In the genomic region with DNA sequence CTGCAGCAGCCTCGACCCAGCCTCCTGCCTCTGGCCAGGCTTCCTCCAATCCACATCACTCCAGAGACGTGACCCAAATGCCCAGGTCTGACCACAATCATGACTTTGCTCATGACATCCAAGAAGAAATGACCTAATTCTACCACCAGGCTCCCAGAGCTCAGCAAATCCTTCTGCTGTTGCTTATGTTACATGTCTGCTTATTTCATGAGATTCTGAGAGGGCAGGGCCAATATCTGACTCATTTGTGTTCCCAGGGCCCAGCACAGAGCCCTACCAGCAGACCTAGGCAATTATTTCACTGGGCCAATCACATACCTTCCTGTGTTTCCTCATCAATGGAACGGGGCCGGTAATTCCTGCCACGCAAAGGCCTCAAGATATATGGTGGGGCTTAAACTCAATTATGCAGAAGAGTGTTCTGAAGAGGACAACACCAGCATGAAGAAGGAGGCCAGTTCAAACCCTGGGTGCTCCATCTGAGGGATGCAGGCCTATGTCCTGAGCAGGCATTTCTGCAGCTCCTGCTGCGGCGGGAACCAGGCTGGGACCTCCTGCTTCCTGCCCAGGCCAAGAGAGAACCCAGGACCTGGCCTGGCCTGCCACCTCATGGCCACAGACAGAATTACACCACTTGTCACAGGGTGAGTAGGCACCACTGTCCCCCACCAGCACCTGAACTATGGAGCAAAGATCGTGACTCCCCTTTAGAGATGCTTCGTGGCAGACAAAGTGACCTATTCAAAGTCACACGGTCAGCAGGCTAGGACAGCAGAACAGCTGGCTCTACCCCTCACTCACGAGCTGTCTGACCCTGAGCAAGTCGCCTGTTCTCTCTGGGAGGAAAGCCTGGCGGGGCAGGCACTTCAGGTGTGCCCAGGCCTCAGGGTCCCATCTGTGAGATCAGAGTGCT, we compare ENCODE assay signal across 8 cellular contexts. TPM values are rescaled to one million over a fixed set of nuclear protein-coding genes. Genes with fewer than 3 reads are reported as not detected.
DNase-seq lines count a peak whose midpoint lies in the region; ATAC-seq and TF ChIP-seq lines count a peak whose summit lies in the region.

No MANE protein-coding gene starts in this region.

- TF ChIP-seq CTCF in GM10248 (IDR thresholded peaks at IDR 0.05; ENCODE audit: control extremely low read depth, extremely low read depth, low read depth, missing control alignments), result peak; percentile 86

- H3K36me3 Mint-ChIP-seq in activated CD4-positive, alpha-beta memory T cell treated with anti-CD3 and anti-CD28 coated beads, Interleukin-2, amount 10 ng/mL, durations not matched to agents 7 days and 5 days (ENCODE audit: low read depth), result peaks cover 77% of the 10 kb centered on the region

- H3K4me3 ChIP-seq in mesendoderm (ENCODE audit: low read length), result no peak overlapping the region

- H3K4me2 ChIP-seq in mesendoderm (ENCODE audit: low read length), result no peak overlapping the region

- H3K36me3 ChIP-seq in mesendoderm (ENCODE audit: control insufficient read depth, insufficient read depth, low read length), result peaks cover 13% of the 10 kb centered on the region

- H3K79me1 ChIP-seq in mesendoderm (ENCODE audit: low read length), result peaks cover 11% of the 10 kb centered on the region

- no peak overlapping the region for H2AK5ac ChIP-seq in mesendoderm (ENCODE audit: low read length)

- no peaks in the 10 kb centered on the region for H3K27me3 ChIP-seq in mesendoderm (ENCODE audit: insufficient read depth, low read length, poor library complexity)

- H3K4ac ChIP-seq in mesendoderm (ENCODE audit: low read depth, low read length), result no peak overlapping the region

- no peak overlapping the region for H2BK120ac ChIP-seq in mesendoderm (ENCODE audit: low read depth, low read length)

- ATAC-seq in HG02973 (IDR thresholded peaks at IDR 0.05; ENCODE audit: unreplicated experiment) (peak; percentile 28), HG02852 (IDR thresholded peaks at IDR 0.05; ENCODE audit: unreplicated experiment) (no peak)

- DNase-seq in GM10248 (ENCODE audit: extremely low spot score) (peak; percentile 72), NCI-H526 treated with DMSO at 0.1 percent for 48 hours (lab: John Stamatoyannopoulos, UW) (peak; percentile 16), mesendoderm (peak; percentile 87)
- DNase-seq in activated CD4-positive, alpha-beta memory T cell treated with anti-CD3 and anti-CD28 coated beads, Interleukin-2, amount 10 ng/mL, durations not matched to agents 7 days and 5 days, result peak; percentile 91
- peak; percentile 78 for DNase-seq in effector CD4-positive, alpha-beta T cell
- peak; percentile 63 for DNase-seq in stimulated activated CD8-positive, alpha-beta memory T cell treated with anti-CD3 and anti-CD28 coated beads, Interleukin-12 subunit alpha, Interleukin-12 subunit beta, amount 100 ng/mL, for 24 hours (ENCODE audit: extremely low read depth)

- no peak overlapping the region for H2BK15ac ChIP-seq in mesendoderm (replicated peaks; ENCODE audit: low read depth)

- H3K27me3 Mint-ChIP-seq in activated CD4-positive, alpha-beta memory T cell treated with anti-CD3 and anti-CD28 coated beads, Interleukin-2, amount 10 ng/mL, durations not matched to agents 7 days and 5 days, result no peaks in the 10 kb centered on the region

- H3K27ac Mint-ChIP-seq in activated CD4-positive, alpha-beta memory T cell treated with anti-CD3 and anti-CD28 coated beads, Interleukin-2, amount 10 ng/mL, durations not matched to agents 7 days and 5 days, result peak overlapping the region; percentile 99

- no peak overlapping the region for H4K5ac ChIP-seq in mesendoderm (ENCODE audit: low read length)

- peak overlapping the region; percentile 76 for H3K4me3 Mint-ChIP-seq in activated CD4-positive, alpha-beta memory T cell treated with anti-CD3 and anti-CD28 coated beads, Interleukin-2, amount 10 ng/mL, durations not matched to agents 7 days and 5 days

- H3K4me1 Mint-ChIP-seq in activated CD4-positive, alpha-beta memory T cell treated with anti-CD3 and anti-CD28 coated beads, Interleukin-2, amount 10 ng/mL, durations not matched to agents 7 days and 5 days, result peaks cover 67% of the 10 kb centered on the region

- POLR2A ChIA-PET in GM10248 (lab: Yijun Ruan, JAX), result interaction anchor here (0.6 to 7.6 kb wide), 12 partner anchors 16 to 274 kb away, joined by 3 to 118 read pairs (median 5); a partner anchor contains a TSS
- POLR2A ChIA-PET in activated CD4-positive, alpha-beta memory T cell treated with anti-CD3 and anti-CD28 coated beads, Interleukin-2, amount 10 ng/mL, durations not matched to agents 7 days and 5 days (lab: Charles Lee), result interaction anchor here (0.6 to 3.8 kb wide), 34 partner anchors 14 to 673 kb away, joined by 3 to 36 read pairs (median 5); a partner anchor contains a TSS

- no peak overlapping the region for H3K27ac ChIP-seq in mesendoderm (ENCODE audit: low read depth, low read length)

- H3K4me1 ChIP-seq in mesendoderm (ENCODE audit: control insufficient read depth, low read depth, low read length), result no peaks in the 10 kb centered on the region

- CTCF ChIA-PET in GM10248 (lab: Yijun Ruan, JAX), result interaction anchor here (0.6 to 8.8 kb wide), 59 partner anchors 9 to 491 kb away, joined by 3 to 229 read pairs (median 4); a partner anchor contains a TSS
- CTCF ChIA-PET in activated CD4-positive, alpha-beta memory T cell treated with anti-CD3 and anti-CD28 coated beads, Interleukin-2, amount 10 ng/mL, durations not matched to agents 7 days and 5 days (lab: Charles Lee), result interaction anchor here (0.6 to 2.6 kb wide), 27 partner anchors 9 to 539 kb away, joined by 3 to 64 read pairs (median 4); a partner anchor contains a TSS

- H3K9ac ChIP-seq in mesendoderm (ENCODE audit: low read length), result peak overlapping the region; percentile 36

- no peak overlapping the region for H3K23ac ChIP-seq in mesendoderm (ENCODE audit: low read length)

- no peaks in the 10 kb centered on the region for H3K9me3 Mint-ChIP-seq in activated CD4-positive, alpha-beta memory T cell treated with anti-CD3 and anti-CD28 coated beads, Interleukin-2, amount 10 ng/mL, durations not matched to agents 7 days and 5 days

- H2BK5ac ChIP-seq in mesendoderm (ENCODE audit: low read length), result no peak overlapping the region

- peak overlapping the region; percentile 11 for H3K56ac ChIP-seq in mesendoderm (ENCODE audit: low read length)

- no peak overlapping the region for H3K18ac ChIP-seq in mesendoderm (ENCODE audit: low read length)

- WGBS in mesendoderm (ENCODE audit: extremely low coverage, insufficient coverage, low lambda C conversion rate), result no CpG with 5 or more reads among the region's 13 CpGs

- no peak overlapping the region for H4K8ac ChIP-seq in mesendoderm (ENCODE audit: low read depth, low read length)

- H3K79me2 ChIP-seq in mesendoderm (ENCODE audit: control insufficient read depth, insufficient read depth, low read length), result peaks cover 8% of the 10 kb centered on the region

RNA-seq across cellular contexts. Expression of a gene that starts 5.8 kb away (rescaled TPM):
- total RNA-seq in activated CD4-positive, alpha-beta memory T cell treated with anti-CD3 and anti-CD28 coated beads, Interleukin-2, amount 10 ng/mL, durations not matched to agents 7 days and 5 days, result 10 to 100 TPM; 71.8 to 81.2 TPM
- polyA plus RNA-seq in mesendoderm (2013, experiment 1 of 2), result 46.1 TPM
- polyA plus RNA-seq in mesendoderm (2013, experiment 2 of 2), result 46.4 TPM

RNA-seq across cellular contexts. Expression of a gene that starts 14.5 kb away (rescaled TPM):
- 1 to 10 TPM; 2.3 to 2.6 TPM for total RNA-seq in activated CD4-positive, alpha-beta memory T cell treated with anti-CD3 and anti-CD28 coated beads, Interleukin-2, amount 10 ng/mL, durations not matched to agents 7 days and 5 days
- 0.77 TPM for polyA plus RNA-seq in mesendoderm (2013, experiment 1 of 2)
- polyA plus RNA-seq in mesendoderm (2013, experiment 2 of 2), result 0.67 TPM

RNA-seq across cellular contexts. Expression of a gene that starts 26.2 kb away (rescaled TPM):
- total RNA-seq in activated CD4-positive, alpha-beta memory T cell treated with anti-CD3 and anti-CD28 coated beads, Interleukin-2, amount 10 ng/mL, durations not matched to agents 7 days and 5 days, result not detected
- 0.10 TPM for polyA plus RNA-seq in mesendoderm (2013, experiment 1 of 2)
- 0.15 TPM for polyA plus RNA-seq in mesendoderm (2013, experiment 2 of 2)

RNA-seq across cellular contexts. Expression of a gene that starts 28.1 kb away (rescaled TPM):
- total RNA-seq in activated CD4-positive, alpha-beta memory T cell treated with anti-CD3 and anti-CD28 coated beads, Interleukin-2, amount 10 ng/mL, durations not matched to agents 7 days and 5 days, result 1 to 10 TPM; 2.8 to 3.2 TPM
- 5.5 TPM for polyA plus RNA-seq in mesendoderm (2013, experiment 1 of 2)
- 6.0 TPM for polyA plus RNA-seq in mesendoderm (2013, experiment 2 of 2)

Comparison
In these comparisons a context has a peak if more than half of its experiments do, and no peak if none do; other contexts are left out.
1. DNase-seq: peak in every context shown above with its lines; median percentile 91 in activated CD4-positive, alpha-beta memory T cell treated with anti-CD3 and anti-CD28 coated beads, Interleukin-2, amount 10 ng/mL, durations not matched to agents 7 days and 5 days; 87 in mesendoderm; 78 in effector CD4-positive, alpha-beta T cell; 72 in GM10248; 63 in stimulated activated CD8-positive, alpha-beta memory T cell treated with anti-CD3 and anti-CD28 coated beads, Interleukin-12 subunit alpha, Interleukin-12 subunit beta, amount 100 ng/mL, for 24 hours; 16 in NCI-H526 treated with DMSO at 0.1 percent for 48 hours.